Comparison of ENCODE assay signal across 10 cellular contexts in the genomic region with DNA sequence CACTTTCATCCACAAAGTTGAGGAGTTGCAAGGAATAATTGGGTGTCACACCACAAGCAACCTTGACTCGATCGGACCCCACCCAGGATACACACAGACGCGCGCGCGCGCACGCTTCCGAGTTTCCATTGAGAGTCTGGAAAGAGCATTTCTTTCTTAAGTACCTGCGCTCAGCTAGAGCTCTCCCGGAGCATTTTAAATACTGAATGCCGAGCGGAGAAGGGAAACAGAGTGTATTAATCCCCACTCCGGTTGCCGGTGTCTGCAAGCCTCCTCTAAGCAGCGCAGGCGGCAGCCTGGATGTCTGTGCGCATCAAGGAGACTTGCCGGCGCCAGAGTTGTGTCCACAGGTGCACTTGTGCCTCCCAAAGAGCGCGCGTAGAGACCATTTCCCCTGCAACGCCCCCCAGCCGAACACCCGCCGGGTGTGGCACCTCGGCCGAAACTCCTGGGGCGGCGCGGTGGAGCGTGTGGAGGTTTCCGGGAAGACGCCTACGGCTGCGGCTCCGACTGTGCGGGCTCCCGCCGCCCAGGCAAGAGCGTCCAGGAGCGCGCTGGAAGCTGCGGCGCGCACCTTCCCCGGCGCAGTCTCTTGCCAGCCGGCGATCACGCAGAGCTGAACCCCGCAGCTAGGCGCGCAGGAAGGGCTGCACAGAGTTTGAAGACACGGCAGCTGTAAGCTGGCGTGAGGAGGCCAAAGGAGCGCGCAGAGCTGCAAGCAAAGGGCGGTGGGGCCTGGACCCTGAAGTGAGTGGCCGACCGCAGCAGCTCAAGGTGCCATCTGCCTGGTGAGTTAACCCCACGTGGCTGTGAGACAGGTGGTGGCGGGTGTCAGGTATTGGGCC.
A peak's percentile ranks its signal among the peaks of the same experiment; 100 is the strongest.
DNase-seq lines count a peak whose midpoint lies in the region; ATAC-seq lines count a peak whose summit lies in the region.
"Had no signal": no experiment of that assay in that cellular context is flagged by ENCODE, and none has a peak within 500 bp of the region (broad histone marks: within the 10 kb centered on the region; RNA-seq: fewer than 3 reads in every experiment).

No MANE protein-coding gene starts in this region.

- peaks cover 47% of the 10 kb centered on the region for H3K27me3 ChIP-seq in iPS DF 6.9 (ENCODE audit: control insufficient read depth, insufficient read depth, low read length)

- WGBS in iPS DF 6.9 (ENCODE audit: insufficient coverage, insufficient read length), result no CpG with 5 or more reads among the region's 65 CpGs

- no peaks in the 10 kb centered on the region for H3K36me3 ChIP-seq in iPS DF 6.9 (ENCODE audit: control insufficient read depth, insufficient read depth, low read length)
- H3K36me3 ChIP-seq: neutrophil had no signal

- H3K4me1 ChIP-seq in iPS DF 6.9 (ENCODE audit: control insufficient read depth, insufficient read depth, low read length), result peaks cover 5% of the 10 kb centered on the region; the same call in 1 of the 2 replicates

- H3K27ac ChIP-seq in iPS DF 6.9 (ENCODE audit: low read length) (no peak overlapping the region), skin epidermis (no peak overlapping the region)
- H3K27ac ChIP-seq: neutrophil had no signal

- ATAC-seq in HG03095 (IDR thresholded peaks at IDR 0.05; ENCODE audit: unreplicated experiment), result no peak

- peak overlapping the region; percentile 36; the same call in 1 of the 2 replicates for H3K4me3 ChIP-seq in iPS DF 6.9 (ENCODE audit: low read length)
- peak overlapping the region in 4 of 7 experiments; percentile 0 to 21 (median 10) for H3K4me3 ChIP-seq in skin epidermis

- peak; percentile 63 for DNase-seq in DMS 273 (lab: John Stamatoyannopoulos, UW; ENCODE audit: unreplicated experiment)
- no peak for DNase-seq in DMS 273 treated with DMSO at 0.1 percent for 48 hours (lab: John Stamatoyannopoulos, UW)
- peak; percentile 28 for DNase-seq in NCI-H82 treated with DMSO at 0.1 percent for 48 hours (lab: John Stamatoyannopoulos, UW; ENCODE audit: unreplicated experiment)
- DNase-seq in iPS DF 6.9 (ENCODE audit: low read depth, low spot score), result no peak
- no peak for DNase-seq in AG08395 (ENCODE audit: low spot score)
- DNase-seq in NCI-H446 (lab: John Stamatoyannopoulos, UW), result no peak
- DNase-seq: 8988T had no signal

- no peaks in the 10 kb centered on the region for H3K9me3 ChIP-seq in iPS DF 6.9 (ENCODE audit: control insufficient read depth, insufficient read depth, low read length)

Comparison
In these comparisons a context has a peak if more than half of its experiments do, and no peak if none do; other contexts are left out.
1. DNase-seq: peak in DMS 273 (single experiment) and NCI-H82 treated with DMSO at 0.1 percent for 48 hours (single experiment); none in DMS 273 treated with DMSO at 0.1 percent for 48 hours (single experiment), iPS DF 6.9 (single experiment), AG08395 (single experiment) and NCI-H446 (0 of 2).